18 cellular contexts compared by ENCODE assay signal in genomic region chr13:36357692-36358091, GRCh38. TPM values are rescaled to one million over a fixed set of nuclear protein-coding genes. Genes with fewer than 3 reads are reported as not detected.
DNase-seq lines count a peak whose midpoint lies in the region; ATAC-seq and TF ChIP-seq lines count a peak whose summit lies in the region.
"Had no signal": no experiment of that assay in that cellular context is flagged by ENCODE, and none has a peak within 500 bp of the region (broad histone marks: within the 10 kb centered on the region; RNA-seq: fewer than 3 reads in every experiment).

No MANE protein-coding gene starts in this region.

- H3K4me3 Mint-ChIP-seq in endodermal cell = no peak overlapping the region
- H3K4me3 Mint-ChIP-seq in nephron progenitor cell = no peak overlapping the region
- H3K4me3 Mint-ChIP-seq: activated T-helper 1 cell treated with anti-CD3 and anti-CD28 coated beads, Interleukin-12 subunit alpha, Interleukin-12 subunit beta, Interleukin-2, Interleukin-4 antibody, amounts not matched to agents 30 ng/mL and 10 ng/mL and 1 ng/mL, durations not matched to agents 14 hours and 24 hours and 36 hours; naive B cell had no signal

- DNase-seq in ACHN (peak; percentile 24), SK-N-MC (ENCODE audit: low read depth, low spot score) (no peak), foreskin melanocyte (peak; percentile 20), prostate gland (ENCODE audit: low spot score) (peak; percentile 7), endodermal cell (no peak), nephron progenitor cell (no peak), WERI-Rb-1 (no peak)
- DNase-seq: activated CD4-positive, alpha-beta T cell treated with anti-CD3 and anti-CD28 coated beads, Interleukin-2, amount 50 U/mL, for 1 hour; EL; MM.1S; naive B cell; NCI-H187; retina; stimulated activated CD4-positive, alpha-beta T cell treated with anti-CD3 and anti-CD28 coated beads, Interleukin-2, amount 100 ng/mL, for 24 hours had no signal

- H3K36me3 ChIP-seq in SK-N-MC (ENCODE audit: insufficient read depth, low read length) = no peaks in the 10 kb centered on the region
- no peaks in the 10 kb centered on the region for H3K36me3 ChIP-seq in prostate gland
- no peaks in the 10 kb centered on the region for H3K36me3 ChIP-seq in endodermal cell (ENCODE audit: control insufficient read depth, insufficient read depth, low read length)
- no peaks in the 10 kb centered on the region for H3K36me3 ChIP-seq in WERI-Rb-1

- peaks cover 20% of the 10 kb centered on the region for H3K9me3 Mint-ChIP-seq in endodermal cell
- H3K9me3 Mint-ChIP-seq in nephron progenitor cell = peaks cover 11% of the 10 kb centered on the region
- H3K9me3 Mint-ChIP-seq: activated T-helper 1 cell treated with anti-CD3 and anti-CD28 coated beads, Interleukin-12 subunit alpha, Interleukin-12 subunit beta, Interleukin-2, Interleukin-4 antibody, amounts not matched to agents 30 ng/mL and 10 ng/mL and 1 ng/mL, durations not matched to agents 14 hours and 24 hours and 36 hours; naive B cell had no signal

- H3K36me3 Mint-ChIP-seq in endodermal cell (ENCODE audit: low read depth) (peaks cover 22% of the 10 kb centered on the region), nephron progenitor cell (ENCODE audit: low read depth) (peaks cover 8% of the 10 kb centered on the region)
- H3K36me3 Mint-ChIP-seq: naive B cell had no signal

- in situ Hi-C loops in ACHN (cut with HindIII; ENCODE audit: low pct_ligation_motif_present, low pct_unique_long_range_greater_than_20kb, low sequenced_read_pairs) = no loop called here

- TF ChIP-seq CTCF in prostate gland (IDR thresholded peaks at IDR 0.05) = no peak
- TF ChIP-seq CTCF in endodermal cell (conservative IDR thresholded peaks at IDR 0.05) = no peak
- no peak for TF ChIP-seq CTCF in nephron progenitor cell (IDR thresholded peaks at IDR 0.05)
- no peak for TF ChIP-seq CTCF in WERI-Rb-1 (IDR thresholded peaks at IDR 0.05; ENCODE audit: low read depth, low read length)

- no peak overlapping the region for H3K4me3 ChIP-seq in SK-N-MC
- no peak overlapping the region for H3K4me3 ChIP-seq in prostate gland
- no peak overlapping the region for H3K4me3 ChIP-seq in endodermal cell (ENCODE audit: low read length)
- H3K4me3 ChIP-seq in WERI-Rb-1 (ENCODE audit: low read depth, low read length) = no peak overlapping the region
- H3K4me3 ChIP-seq: A549, coronary artery had no signal

- peaks cover 5% of the 10 kb centered on the region for H3K4me1 Mint-ChIP-seq in endodermal cell
- H3K4me1 Mint-ChIP-seq in nephron progenitor cell = peaks cover 8% of the 10 kb centered on the region
- H3K4me1 Mint-ChIP-seq: naive B cell had no signal

- TF ChIP-seq POLR2A in prostate gland (IDR thresholded peaks at IDR 0.05) = no peak

- whole genome bisulfite sequencing in prostate gland = 24% methylated on average over 3 of the region's 3 CpGs
- 91 to 98% methylated on average over 3 of the region's 3 CpGs for WGBS in endodermal cell (ENCODE audit: insufficient coverage in 1 of 2, insufficient read length in 1 of 2), 2 experiments

- ATAC-seq in HG03097 (IDR thresholded peaks at IDR 0.05; ENCODE audit: low FRiP score, unreplicated experiment) = no peak
- ATAC-seq: A549 had no signal

- H3K27ac ChIP-seq in SK-N-MC = peak overlapping the region; percentile 65; the same call in 1 of the 2 replicates
- H3K27ac ChIP-seq in prostate gland = peak overlapping the region; percentile 14 to 30
- H3K27ac ChIP-seq in endodermal cell (ENCODE audit: low read depth, low read length) = no peak overlapping the region
- H3K27ac ChIP-seq in WERI-Rb-1 = no peak overlapping the region
- H3K27ac ChIP-seq: A549, coronary artery had no signal

- H3K27ac Mint-ChIP-seq in endodermal cell (no peak overlapping the region), nephron progenitor cell (no peak overlapping the region)
- H3K27ac Mint-ChIP-seq: activated T-helper 1 cell treated with anti-CD3 and anti-CD28 coated beads, Interleukin-12 subunit alpha, Interleukin-12 subunit beta, Interleukin-2, Interleukin-4 antibody, amounts not matched to agents 30 ng/mL and 10 ng/mL and 1 ng/mL, durations not matched to agents 14 hours and 24 hours and 36 hours; naive B cell had no signal

- intact Hi-C loops in prostate gland (cut with DNase I) = no loop called here

- H3K27me3 ChIP-seq in prostate gland (replicated peaks; ENCODE audit: insufficient read depth) (no peaks in the 10 kb centered on the region), endodermal cell (ENCODE audit: control insufficient read depth, insufficient read depth, low read length, poor library complexity, severe bottlenecking) (no peaks in the 10 kb centered on the region), WERI-Rb-1 (ENCODE audit: insufficient read depth, low read depth, severe bottlenecking) (no peaks in the 10 kb centered on the region)

- H3K4me1 ChIP-seq in prostate gland (replicated peaks) = no peaks in the 10 kb centered on the region
- H3K4me1 ChIP-seq in endodermal cell (ENCODE audit: control insufficient read depth, insufficient read depth, low read length) = peaks cover 4% of the 10 kb centered on the region
- H3K4me1 ChIP-seq: A549 had no signal

- H3K9ac ChIP-seq in SK-N-MC (ENCODE audit: insufficient read length) (no peak overlapping the region), endodermal cell (ENCODE audit: extremely low read depth, low read length, poor library complexity, severe bottlenecking) (no peak overlapping the region)

- H3K9me3 ChIP-seq in SK-N-MC (ENCODE audit: low read depth, low read length) = no peaks in the 10 kb centered on the region
- no peaks in the 10 kb centered on the region for H3K9me3 ChIP-seq in prostate gland
- H3K9me3 ChIP-seq in endodermal cell (ENCODE audit: control insufficient read depth, low read length) = no peaks in the 10 kb centered on the region
- no peaks in the 10 kb centered on the region for H3K9me3 ChIP-seq in WERI-Rb-1 (ENCODE audit: severe bottlenecking)
- H3K9me3 ChIP-seq: A549 had no signal

- H3K27me3 Mint-ChIP-seq in endodermal cell (ENCODE audit: insufficient read depth) (no peaks in the 10 kb centered on the region), nephron progenitor cell (ENCODE audit: low read depth, poor library complexity) (peaks cover 7% of the 10 kb centered on the region)
- H3K27me3 Mint-ChIP-seq: naive B cell had no signal

RNA-seq across cellular contexts. Expression of gene SPART, which starts 11.5 kb away (rescaled TPM):
- total RNA-seq in prostate gland (10 to 100 TPM; 41.9 to 52.8 TPM), endodermal cell (10 to 100 TPM; 49.1 to 53.9 TPM)
- polyA plus RNA-seq in endodermal cell (2013, experiment 1 of 2) = 54.2 TPM
- polyA plus RNA-seq in endodermal cell (2013, experiment 2 of 2) = 53.8 TPM

Comparison
In these comparisons a context has a peak if more than half of its experiments do, and no peak if none do; other contexts are left out.
1. DNase-seq: peak in ACHN (single experiment), foreskin melanocyte (single experiment) and prostate gland (single experiment); none in SK-N-MC (single experiment), endodermal cell (single experiment), nephron progenitor cell (single experiment) and WERI-Rb-1 (single experiment).
2. H3K27ac ChIP-seq: peak in SK-N-MC (single experiment) and prostate gland (2 of 2); none in endodermal cell (single experiment) and WERI-Rb-1 (single experiment).